Comparison of ENCODE assay signal across 27 cellular contexts in genomic region chr1:147895123-147895522, GRCh38. TPM values are rescaled to one million over a fixed set of nuclear protein-coding genes. Genes with fewer than 3 reads are reported as not detected.
"Had no signal": no experiment of that assay in that cellular context is flagged by ENCODE, and none has a peak within 500 bp of the region (broad histone marks: within the 10 kb centered on the region; RNA-seq: fewer than 3 reads in every experiment).

No MANE protein-coding gene starts in this region.

- DNase-seq: activated B cell treated with CpG ODN at 0.5 μM for 24 hours; activated CD4-positive, alpha-beta T cell treated with anti-CD3 and anti-CD28 coated beads for 1 hour; activated CD4-positive, alpha-beta T cell treated with anti-CD3 and anti-CD28 coated beads, Interleukin-2, amount 10 ng/mL, durations not matched to agents 24 days and 14 days; activated CD4-positive, alpha-beta T cell treated with anti-CD3 and anti-CD28 coated beads, Interleukin-2, amount 50 U/mL, for 48 hours; activated CD8-positive, alpha-beta memory T cell treated with anti-CD3 and anti-CD28 coated beads, Interleukin-2, amount 10 ng/mL, durations not matched to agents 7 days and 5 days; activated gamma-delta T cell; activated naive CD4-positive, alpha-beta T cell treated with anti-CD3 and anti-CD28 coated beads for 36 hours; activated T-cell treated with anti-CD3 and anti-CD28 coated beads, Interleukin-2, amount 50 U/mL, for 4 hours; amygdala; brain microvascular endothelial cell; KG1; MM.1S; NCI-H1105; NCI-H1436; NCI-H1694 treated with DMSO at 0.1 percent for 48 hours; NCI-H2029 treated with DMSO at 0.1 percent for 48 hours; NCI-H524; NCI-H82; NK-92 treated with Interleukin-12 subunit alpha and Interleukin-12 subunit beta, amount 100 ng/mL, for 24 hours; OCI-M1; Peyer's patch; SHP77 treated with DMSO at 0.1 percent for 48 hours; T-helper 17 cell; T-helper 9 cell had no signal

- H3K9me3 ChIP-seq: Peyer's patch had no signal

- H3K27me3 ChIP-seq: brain microvascular endothelial cell, Peyer's patch had no signal

- H3K36me3 ChIP-seq: brain microvascular endothelial cell, Peyer's patch had no signal

- H3K4me3 ChIP-seq: Peyer's patch had no signal

- H3K4me1 ChIP-seq: Peyer's patch had no signal

- H3K27ac ChIP-seq: brain microvascular endothelial cell, Peyer's patch had no signal

RNA-seq across cellular contexts. Expression of gene GJA8, which starts 7.5 kb away (rescaled TPM):
- total RNA-seq: activated B cell treated with CpG ODN at 0.5 μM for 24 hours; activated CD4-positive, alpha-beta T cell treated with anti-CD3 and anti-CD28 coated beads, Interleukin-2, amount 10 ng/mL, durations not matched to agents 24 days and 14 days; activated CD8-positive, alpha-beta memory T cell treated with anti-CD3 and anti-CD28 coated beads, Interleukin-2, amount 10 ng/mL, durations not matched to agents 7 days and 5 days; activated naive CD4-positive, alpha-beta T cell treated with anti-CD3 and anti-CD28 coated beads for 36 hours; activated T-cell treated with anti-CD3 and anti-CD28 coated beads, Interleukin-2, amount 50 U/mL, for 4 hours; cardiac septum; Peyer's patch; SK-MEL-5; T-helper 17 cell had no signal
- polyA plus RNA-seq: IgD-negative memory B cell had no signal
